ENCODE assay signal across 8 cellular contexts in genomic region chr13:31038834-31039552, GRCh38.
DNase-seq lines count a peak whose midpoint lies in the region; ATAC-seq and TF ChIP-seq lines count a peak whose summit lies in the region.

No MANE protein-coding gene starts in this region.

- POLR2A ChIA-PET in activated CD4-positive, alpha-beta memory T cell treated with anti-CD3 and anti-CD28 coated beads, Interleukin-2, amount 10 ng/mL, durations not matched to agents 7 days and 5 days (lab: Charles Lee) = no interaction called here

- no peaks in the 10 kb centered on the region for H3K9me2 ChIP-seq in DOHH2 (replicated peaks; ENCODE audit: control insufficient read depth, low read length)

- peaks cover 30% of the 10 kb centered on the region for H3K4me1 ChIP-seq in DOHH2 (ENCODE audit: control insufficient read depth, low read length)

- peaks cover 6% of the 10 kb centered on the region for H3K36me3 Mint-ChIP-seq in activated CD4-positive, alpha-beta memory T cell treated with anti-CD3 and anti-CD28 coated beads, Interleukin-2, amount 10 ng/mL, durations not matched to agents 7 days and 5 days (ENCODE audit: low read depth)
- H3K36me3 Mint-ChIP-seq in stimulated activated naive B cell treated with anti-CD40 and anti-IgM and Interleukin-4, amounts not matched to agents 10 μg/mL and 1 μg/mL and 100 μg/mL, for 72 hours = peaks cover 1 to 5% of the 10 kb centered on the region in 2 donors
- no peaks in the 10 kb centered on the region for H3K36me3 Mint-ChIP-seq in CD14-positive monocyte

- no peaks in the 10 kb centered on the region for H3K9me3 Mint-ChIP-seq in activated CD4-positive, alpha-beta memory T cell treated with anti-CD3 and anti-CD28 coated beads, Interleukin-2, amount 10 ng/mL, durations not matched to agents 7 days and 5 days
- peaks cover 4 to 12% of the 10 kb centered on the region in 2 donors for H3K9me3 Mint-ChIP-seq in stimulated activated naive B cell treated with anti-CD40 and anti-IgM and Interleukin-4, amounts not matched to agents 10 μg/mL and 1 μg/mL and 100 μg/mL, for 72 hours
- H3K9me3 Mint-ChIP-seq in CD14-positive monocyte = peaks cover 0 to 15% (median 4%) of the 10 kb centered on the region in 7 donors

- peaks cover 57% of the 10 kb centered on the region for H3K4me1 Mint-ChIP-seq in activated CD4-positive, alpha-beta memory T cell treated with anti-CD3 and anti-CD28 coated beads, Interleukin-2, amount 10 ng/mL, durations not matched to agents 7 days and 5 days
- peaks cover 37 to 52% of the 10 kb centered on the region in 2 donors for H3K4me1 Mint-ChIP-seq in stimulated activated naive B cell treated with anti-CD40 and anti-IgM and Interleukin-4, amounts not matched to agents 10 μg/mL and 1 μg/mL and 100 μg/mL, for 72 hours
- H3K4me1 Mint-ChIP-seq in CD14-positive monocyte = peaks cover 28% of the 10 kb centered on the region

- H3K27ac Mint-ChIP-seq in activated CD4-positive, alpha-beta memory T cell treated with anti-CD3 and anti-CD28 coated beads, Interleukin-2, amount 10 ng/mL, durations not matched to agents 7 days and 5 days = peak overlapping the region; percentile 5
- peak overlapping the region; percentile 56 for H3K27ac Mint-ChIP-seq in stimulated activated naive B cell treated with anti-CD40 and anti-IgM and Interleukin-4, amounts not matched to agents 10 μg/mL and 1 μg/mL and 100 μg/mL, for 72 hours
- no peak overlapping the region for H3K27ac Mint-ChIP-seq in CD14-positive monocyte

- H4K20me1 ChIP-seq in DOHH2 (ENCODE audit: control insufficient read depth, insufficient read depth, low read depth, low read length) = no peaks in the 10 kb centered on the region

- intact Hi-C loops in CD14-positive monocyte (cut with micrococcal nuclease) = loop anchor here in 1 of 2 donors (5.0 kb wide), 1 partner anchor 902 kb away; no protein-coding TSS in a partner anchor

- H3K4me2 ChIP-seq in DOHH2 (ENCODE audit: low read length) = peak overlapping the region; percentile 67

- peak; percentile 52 for DNase-seq in activated CD4-positive, alpha-beta memory T cell treated with anti-CD3 and anti-CD28 coated beads, Interleukin-2, amount 10 ng/mL, durations not matched to agents 7 days and 5 days
- peak; percentile 58 for DNase-seq in stimulated activated naive B cell treated with anti-CD40 and anti-IgM and Interleukin-4, amounts not matched to agents 10 μg/mL and 1 μg/mL and 100 μg/mL, for 72 hours
- DNase-seq in hypothalamus (lab: John Stamatoyannopoulos, UW) (no peak), CD14-positive monocyte (ENCODE audit: low spot score) (no peak), OCI-M2 (lab: John Stamatoyannopoulos, UW; ENCODE audit: unreplicated experiment) (no peak)

- H3K27ac ChIP-seq in DOHH2 (ENCODE audit: low read depth, low read length) = no peak overlapping the region

- peak overlapping the region; percentile 5 for H3K4me3 Mint-ChIP-seq in activated CD4-positive, alpha-beta memory T cell treated with anti-CD3 and anti-CD28 coated beads, Interleukin-2, amount 10 ng/mL, durations not matched to agents 7 days and 5 days
- peak overlapping the region; percentile 28 to 59 for H3K4me3 Mint-ChIP-seq in stimulated activated naive B cell treated with anti-CD40 and anti-IgM and Interleukin-4, amounts not matched to agents 10 μg/mL and 1 μg/mL and 100 μg/mL, for 72 hours
- peak overlapping the region in 1 of 2 donors; percentile 43 for H3K4me3 Mint-ChIP-seq in CD14-positive monocyte

- peak; percentile 83 for ATAC-seq in GM19455 (IDR thresholded peaks at IDR 0.05; ENCODE audit: unreplicated experiment)
- peak; percentile 60 for ATAC-seq in HG03457 (IDR thresholded peaks at IDR 0.05; ENCODE audit: unreplicated experiment)
- ATAC-seq in stimulated activated naive B cell treated with anti-CD40 and anti-IgM and Interleukin-4, amounts not matched to agents 10 μg/mL and 1 μg/mL and 100 μg/mL, for 72 hours (replicated peaks) = peak; percentile 87

- peaks cover 75% of the 10 kb centered on the region for H3K27me3 Mint-ChIP-seq in activated CD4-positive, alpha-beta memory T cell treated with anti-CD3 and anti-CD28 coated beads, Interleukin-2, amount 10 ng/mL, durations not matched to agents 7 days and 5 days
- H3K27me3 Mint-ChIP-seq in stimulated activated naive B cell treated with anti-CD40 and anti-IgM and Interleukin-4, amounts not matched to agents 10 μg/mL and 1 μg/mL and 100 μg/mL, for 72 hours = peaks cover 36 to 46% of the 10 kb centered on the region in 2 donors
- H3K27me3 Mint-ChIP-seq in CD14-positive monocyte (ENCODE audit: low read depth in 3 of 3) = peaks cover 36 to 60% (median 54%) of the 10 kb centered on the region in 3 donors

- CTCF ChIA-PET in activated CD4-positive, alpha-beta memory T cell treated with anti-CD3 and anti-CD28 coated beads, Interleukin-2, amount 10 ng/mL, durations not matched to agents 7 days and 5 days (lab: Charles Lee) = interaction anchor here (0.6 kb wide), 1 partner anchor 27 kb away, joined by 3 read pairs; no protein-coding TSS in a partner anchor

- peaks cover 3% of the 10 kb centered on the region for H3K9me3 ChIP-seq in DOHH2 (ENCODE audit: control insufficient read depth, insufficient read depth, low read length)

- no peaks in the 10 kb centered on the region for H3K79me2 ChIP-seq in DOHH2 (ENCODE audit: control insufficient read depth, low read length)

- H3K27me3 ChIP-seq in DOHH2 (ENCODE audit: control insufficient read depth, low read length) = peaks cover 48% of the 10 kb centered on the region

- peak overlapping the region; percentile 44 for H3K4me3 ChIP-seq in DOHH2 (ENCODE audit: low read length)

- TF ChIP-seq CTCF in DOHH2 (IDR thresholded peaks at IDR 0.05; ENCODE audit: low read depth, low read length, poor library complexity, severe bottlenecking) = no peak
- no peak for TF ChIP-seq CTCF in CD14-positive monocyte (IDR thresholded peaks at IDR 0.05)

- H3F3A ChIP-seq in DOHH2 (ENCODE audit: control insufficient read depth, insufficient read depth) = 0 out of 2 replicates have a peak, but pooled peaks cover 4% of the 10 kb centered on the region

- no peaks in the 10 kb centered on the region for H3K36me3 ChIP-seq in DOHH2 (ENCODE audit: control insufficient read depth, low read length)

Comparison
In these comparisons a context has a peak if more than half of its experiments do, and no peak if none do; other contexts are left out.
1. DNase-seq: peak in activated CD4-positive, alpha-beta memory T cell treated with anti-CD3 and anti-CD28 coated beads, Interleukin-2, amount 10 ng/mL, durations not matched to agents 7 days and 5 days (single experiment) and stimulated activated naive B cell treated with anti-CD40 and anti-IgM and Interleukin-4, amounts not matched to agents 10 μg/mL and 1 μg/mL and 100 μg/mL, for 72 hours (single experiment); none in hypothalamus (0 of 51), CD14-positive monocyte (single experiment) and OCI-M2 (single experiment).
2. H3K27ac Mint-ChIP-seq: peak in activated CD4-positive, alpha-beta memory T cell treated with anti-CD3 and anti-CD28 coated beads, Interleukin-2, amount 10 ng/mL, durations not matched to agents 7 days and 5 days (single experiment) and stimulated activated naive B cell treated with anti-CD40 and anti-IgM and Interleukin-4, amounts not matched to agents 10 μg/mL and 1 μg/mL and 100 μg/mL, for 72 hours (single experiment); none in CD14-positive monocyte (0 of 7).
3. Peak in every context shown above with its lines, with median percentiles within 50 percentile points of each other: ATAC-seq.